In genomic region chr4:87979810-87980209, GRCh38 we compare ENCODE assay signal across 37 cellular contexts. TPM values are rescaled to one million over a fixed set of nuclear protein-coding genes. Genes with fewer than 3 reads are reported as not detected.
"Had no signal": no experiment of that assay in that cellular context is flagged by ENCODE, and none has a peak within 500 bp of the region (broad histone marks: within the 10 kb centered on the region; RNA-seq: fewer than 3 reads in every experiment).

No MANE protein-coding gene starts in this region.

- H3K4me3 Mint-ChIP-seq: activated B cell treated with CpG ODN at 0.5 μM for 24 hours; activated CD4-positive, alpha-beta memory T cell treated with anti-CD3 and anti-CD28 coated beads, Interleukin-2, amount 10 ng/mL, durations not matched to agents 7 days and 5 days; activated CD8-positive, alpha-beta memory T cell treated with anti-CD3 and anti-CD28 coated beads, Interleukin-2, amount 10 ng/mL, durations not matched to agents 7 days and 5 days; activated naive CD8-positive, alpha-beta T cell treated with anti-CD3 and anti-CD28 coated beads for 36 hours; activated T-cell treated with anti-CD3 and anti-CD28 coated beads, Interleukin-2, amount 50 U/mL, for 72 hours; activated T-helper 17 cell treated with anti-CD3 and anti-CD28 coated beads, Interleukin-2, amount 50 U/mL, for 72 hours; central memory CD8-positive, alpha-beta T cell had no signal

- H3K9me3 ChIP-seq: MG63 had no signal

- DNase-seq: activated B cell treated with CpG ODN at 0.5 μM for 24 hours; activated CD4-positive, alpha-beta memory T cell treated with anti-CD3 and anti-CD28 coated beads, Interleukin-2, amount 10 ng/mL, durations not matched to agents 7 days and 5 days; activated CD4-positive, alpha-beta T cell treated with anti-CD3 and anti-CD28 coated beads for 48 hours; activated CD4-positive, CD25-positive, alpha-beta regulatory T cell treated with anti-CD3 and anti-CD28 coated beads, Interleukin-2, amount 50 U/mL, for 72 hours; activated CD8-positive, alpha-beta memory T cell treated with anti-CD3 and anti-CD28 coated beads for 24 hours; activated CD8-positive, alpha-beta memory T cell treated with anti-CD3 and anti-CD28 coated beads, Interleukin-2, amount 10 ng/mL, durations not matched to agents 7 days and 5 days; activated CD8-positive, alpha-beta memory T cell treated with anti-CD3 and anti-CD28 coated beads, Interleukin-2, amount 50 U/mL, for 48 hours; activated effector memory CD4-positive, alpha-beta T cell treated with anti-CD3 and anti-CD28 coated beads, Interleukin-2, amount 50 U/mL, for 16 hours; activated naive CD4-positive, alpha-beta T cell; activated naive CD4-positive, alpha-beta T cell treated with anti-CD3 and anti-CD28 coated beads, Interleukin-2, amount 50 U/mL, for 16 hours; activated naive CD8-positive, alpha-beta T cell treated with anti-CD3 and anti-CD28 coated beads for 36 hours; activated T-cell treated with anti-CD3 and anti-CD28 coated beads, Interleukin-2, amount 50 U/mL, for 72 hours; amniotic stem cell; aorta; brain microvascular endothelial cell; Karpas-422; MG63; NCI-H1048; NCI-H1105 treated with DMSO at 0.1 percent for 48 hours; NCI-H1436; NCI-H1694; NCI-H1930; NCI-H2081 treated with DMSO at 0.1 percent for 48 hours; NCI-H345; NCI-H510A; NCI-H526; NCI-H748 treated with DMSO at 0.1 percent for 48 hours; NK-92 treated with Interleukin-12 subunit alpha and Interleukin-12 subunit beta, amount 100 ng/mL, for 24 hours; PC-3; Right ventricle myocardium superior; SW 1271; T-helper 1 cell; T-helper 2 cell; T-helper 9 cell had no signal

- H3K36me3 Mint-ChIP-seq: activated CD8-positive, alpha-beta memory T cell treated with anti-CD3 and anti-CD28 coated beads, Interleukin-2, amount 10 ng/mL, durations not matched to agents 7 days and 5 days; activated naive CD8-positive, alpha-beta T cell treated with anti-CD3 and anti-CD28 coated beads for 36 hours had no signal

- H3K4me3 ChIP-seq: MG63 had no signal

- H3K27ac Mint-ChIP-seq: activated B cell treated with CpG ODN at 0.5 μM for 24 hours; activated CD4-positive, alpha-beta memory T cell treated with anti-CD3 and anti-CD28 coated beads, Interleukin-2, amount 10 ng/mL, durations not matched to agents 7 days and 5 days; activated CD8-positive, alpha-beta memory T cell treated with anti-CD3 and anti-CD28 coated beads, Interleukin-2, amount 10 ng/mL, durations not matched to agents 7 days and 5 days; activated naive CD8-positive, alpha-beta T cell treated with anti-CD3 and anti-CD28 coated beads for 36 hours; activated T-cell treated with anti-CD3 and anti-CD28 coated beads, Interleukin-2, amount 50 U/mL, for 72 hours; activated T-helper 17 cell treated with anti-CD3 and anti-CD28 coated beads, Interleukin-2, amount 50 U/mL, for 72 hours had no signal

- H3K27me3 ChIP-seq: brain microvascular endothelial cell had no signal

- H3K27ac ChIP-seq: brain microvascular endothelial cell, VCaP had no signal

- ATAC-seq: activated CD8-positive, alpha-beta memory T cell treated with anti-CD3 and anti-CD28 coated beads, Interleukin-2, amount 10 ng/mL, durations not matched to agents 7 days and 5 days; activated T-cell treated with anti-CD3 and anti-CD28 coated beads, Interleukin-2, amount 50 U/mL, for 72 hours; activated T-helper 17 cell treated with anti-CD3 and anti-CD28 coated beads, Interleukin-2, amount 50 U/mL, for 72 hours; PC-3 had no signal

- H3K36me3 ChIP-seq: brain microvascular endothelial cell, MG63 had no signal

- H3K9me3 Mint-ChIP-seq: activated B cell treated with CpG ODN at 0.5 μM for 24 hours; activated CD4-positive, alpha-beta memory T cell treated with anti-CD3 and anti-CD28 coated beads, Interleukin-2, amount 10 ng/mL, durations not matched to agents 7 days and 5 days; activated naive CD8-positive, alpha-beta T cell treated with anti-CD3 and anti-CD28 coated beads for 36 hours; activated T-cell treated with anti-CD3 and anti-CD28 coated beads, Interleukin-2, amount 50 U/mL, for 72 hours; activated T-helper 17 cell treated with anti-CD3 and anti-CD28 coated beads, Interleukin-2, amount 50 U/mL, for 72 hours; central memory CD8-positive, alpha-beta T cell had no signal

RNA-seq across cellular contexts. Expression of gene SPP1, which starts 4.3 kb away (rescaled TPM):
- total RNA-seq: activated B cell treated with CpG ODN at 0.5 μM for 24 hours, PC-3 had no signal
